21 cellular contexts compared by ENCODE assay signal in the genomic region with DNA sequence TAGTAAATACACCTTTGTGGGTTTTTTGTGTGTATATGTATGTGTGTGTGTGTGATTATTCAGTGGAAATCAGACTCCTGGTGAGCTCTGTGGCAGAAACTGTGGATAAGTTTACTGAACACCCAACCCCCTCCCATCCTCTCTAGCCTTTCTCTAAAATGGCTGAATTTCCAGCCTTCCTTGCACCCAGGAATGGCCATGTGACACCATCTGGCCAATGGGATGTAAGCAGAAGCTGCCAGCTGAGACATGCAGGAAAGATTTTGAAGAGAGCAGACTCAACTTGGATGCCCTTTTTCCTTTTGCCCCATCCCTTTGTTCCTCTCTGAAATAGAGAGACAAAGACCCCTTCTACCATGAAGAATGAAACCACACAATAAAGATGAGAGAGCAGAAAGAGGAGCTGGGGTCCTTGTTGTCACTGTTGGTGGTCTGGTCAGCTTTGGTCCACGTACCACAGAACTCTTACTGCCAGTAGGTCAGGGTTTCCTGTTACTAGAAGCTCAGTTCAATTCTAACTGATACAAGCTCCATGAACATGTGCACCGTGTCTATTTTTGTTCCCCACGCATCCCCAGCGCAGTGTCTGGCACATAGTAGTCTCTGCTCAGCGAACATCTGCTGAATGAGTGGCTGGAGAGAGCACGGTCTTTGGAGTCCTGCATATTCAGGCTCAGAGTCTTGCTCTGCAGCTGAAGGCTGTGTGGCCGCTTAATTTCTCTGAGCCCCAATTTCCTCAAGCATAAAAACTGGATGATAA. TPM values are rescaled to one million over a fixed set of nuclear protein-coding genes. Genes with fewer than 3 reads are reported as not detected.
"Had no signal": no experiment of that assay in that cellular context is flagged by ENCODE, and none has a peak within 500 bp of the region (broad histone marks: within the 10 kb centered on the region; RNA-seq: fewer than 3 reads in every experiment).

No MANE protein-coding gene starts in this region.

- H3K36me3 Mint-ChIP-seq: naive B cell; stimulated activated memory B cell treated with anti-CD40 and anti-IgM and Interleukin-4, amounts not matched to agents 10 μg/mL and 1 μg/mL and 100 μg/mL, for 72 hours had no signal

- H3K4me3 Mint-ChIP-seq: dendritic cell treated with granulocyte-macrophage colony-stimulating factor and Interleukin-4, amounts not matched to agents 40 ng/mL and 50 ng/mL, for 4 days; effector memory CD8-positive, alpha-beta T cell; naive B cell; nephron; stimulated activated memory B cell treated with anti-CD40 and anti-IgM and Interleukin-4, amounts not matched to agents 10 μg/mL and 1 μg/mL and 100 μg/mL, for 72 hours; stimulated activated naive CD8-positive, alpha-beta T cell treated with anti-CD3 and anti-CD28 coated beads, Interleukin-15, amount 100 ng/mL, for 72 hours had no signal

- H3K4me1 Mint-ChIP-seq: naive B cell; nephron; stimulated activated memory B cell treated with anti-CD40 and anti-IgM and Interleukin-4, amounts not matched to agents 10 μg/mL and 1 μg/mL and 100 μg/mL, for 72 hours; stimulated activated naive CD8-positive, alpha-beta T cell treated with anti-CD3 and anti-CD28 coated beads, Interleukin-15, amount 100 ng/mL, for 72 hours had no signal

- H3K4me1 ChIP-seq: spleen, testis, transverse colon had no signal

- DNase-seq: effector memory CD8-positive, alpha-beta T cell; esophagus squamous epithelium; foreskin fibroblast; kidney glomerular epithelial cell; mesendoderm; naive B cell; nucleus accumbens; ovary; right cardiac atrium; spleen; stimulated activated CD4-positive, alpha-beta T cell treated with anti-CD3 and anti-CD28 coated beads, Interleukin-15, amount 100 ng/mL, for 24 hours; stimulated activated CD4-positive, alpha-beta T cell treated with anti-CD3 and anti-CD28 coated beads, Interleukin-1b, Interleukin-23, amount 100 ng/mL, for 48 hours; stimulated activated CD4-positive, alpha-beta T cell treated with anti-CD3 and anti-CD28 coated beads, Interleukin-4, amount 100 ng/mL, for 24 hours; stimulated activated naive CD8-positive, alpha-beta T cell treated with anti-CD3 and anti-CD28 coated beads, Interleukin-15, amount 100 ng/mL, for 72 hours; testis; transverse colon had no signal

- H3K9me3 Mint-ChIP-seq: dendritic cell treated with granulocyte-macrophage colony-stimulating factor and Interleukin-4, amounts not matched to agents 40 ng/mL and 50 ng/mL, for 4 days; effector memory CD8-positive, alpha-beta T cell; stimulated activated naive CD8-positive, alpha-beta T cell treated with anti-CD3 and anti-CD28 coated beads, Interleukin-15, amount 100 ng/mL, for 72 hours had no signal

- H3K27ac ChIP-seq: esophagus squamous epithelium, ovary, spleen, testis, transverse colon had no signal

- H3K27ac Mint-ChIP-seq: dendritic cell treated with granulocyte-macrophage colony-stimulating factor and Interleukin-4, amounts not matched to agents 40 ng/mL and 50 ng/mL, for 4 days; effector memory CD8-positive, alpha-beta T cell; nephron; stimulated activated memory B cell treated with anti-CD40 and anti-IgM and Interleukin-4, amounts not matched to agents 10 μg/mL and 1 μg/mL and 100 μg/mL, for 72 hours; stimulated activated naive CD8-positive, alpha-beta T cell treated with anti-CD3 and anti-CD28 coated beads, Interleukin-15, amount 100 ng/mL, for 72 hours had no signal

- ATAC-seq: effector memory CD8-positive, alpha-beta T cell; right cardiac atrium; stimulated activated memory B cell treated with anti-CD40 and anti-IgM and Interleukin-4, amounts not matched to agents 10 μg/mL and 1 μg/mL and 100 μg/mL, for 72 hours; stimulated activated naive CD8-positive, alpha-beta T cell treated with anti-CD3 and anti-CD28 coated beads, Interleukin-15, amount 100 ng/mL, for 72 hours had no signal

- H3K36me3 ChIP-seq: esophagus squamous epithelium, ovary, spleen, transverse colon had no signal

- H3K4me3 ChIP-seq: esophagus squamous epithelium, ovary, spleen, testis, transverse colon had no signal

- H3K9me3 ChIP-seq: esophagus squamous epithelium, ovary, spleen, testis, transverse colon had no signal

- H3K27me3 ChIP-seq: ovary, testis, transverse colon had no signal

RNA-seq across cellular contexts. Expression of a gene that starts 57.5 kb away (rescaled TPM):
- total RNA-seq: epithelial cell of proximal tubule, lung microvascular endothelial cell had no signal
